8 cellular contexts compared by ENCODE assay signal in the genomic region with DNA sequence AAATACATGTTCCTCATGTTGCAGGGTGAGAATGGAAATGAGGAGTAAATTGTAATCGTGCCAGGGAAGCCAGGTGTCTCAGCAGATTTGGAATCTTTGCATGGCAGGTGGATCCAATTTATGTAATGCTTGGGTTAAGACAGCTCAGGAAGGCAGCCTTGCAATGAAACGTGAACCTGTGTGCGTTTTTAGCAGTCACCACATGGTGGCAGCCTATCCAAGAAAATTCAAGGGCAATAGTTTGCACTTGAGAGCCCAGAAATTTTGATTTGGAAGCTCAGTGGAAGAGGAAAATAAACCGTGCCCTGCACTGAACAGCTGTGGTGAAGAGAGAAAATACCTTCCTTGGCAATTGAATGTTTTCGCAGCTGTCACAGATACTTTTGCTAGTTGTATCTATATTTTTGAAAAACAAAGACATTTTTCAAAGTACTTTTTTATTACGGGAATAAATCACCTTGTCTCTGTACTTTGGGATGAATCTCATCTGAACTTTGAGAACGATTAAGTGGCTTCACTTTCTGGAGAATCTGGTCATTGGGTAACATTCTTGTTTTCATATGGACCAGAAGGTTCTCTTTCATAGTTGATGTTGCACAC. TPM values are rescaled to one million over a fixed set of nuclear protein-coding genes. Genes with fewer than 3 reads are reported as not detected.
DNase-seq lines count a peak whose midpoint lies in the region; ATAC-seq and TF ChIP-seq lines count a peak whose summit lies in the region.

No MANE protein-coding gene starts in this region.

- TF ChIP-seq CTCF in lower leg skin (IDR thresholded peaks at IDR 0.05), result peak in 1 of 3 donors; percentile 34

- intact Hi-C loops in lower leg skin (cut with DNase I; ENCODE audit: low total_unique reads), result no loop called here

- H3K4me3 ChIP-seq in lower leg skin (ENCODE audit: low read depth, poor library complexity, severe bottlenecking), result no peak overlapping the region

- WGBS in lower leg skin, 2 donors, result 13 to 14% methylated on average over 7 of the region's 7 CpGs

- DNase-seq in ELF-1 (ENCODE audit: low read depth, low spot score), result peak; percentile 76
- DNase-seq in NCI-H2227 treated with DMSO at 0.1 percent for 48 hours (lab: John Stamatoyannopoulos, UW), result peak; percentile 32
- DNase-seq in activated CD4-positive, alpha-beta T cell treated with anti-CD3 and anti-CD28 coated beads for 4 hours, result peak; percentile 29 to 68
- peak; percentile 83 for DNase-seq in dedifferentiated amniotic fluid mesenchymal stem cell (ENCODE audit: extremely low spot score)
- DNase-seq in lower leg skin (ENCODE audit: low spot score in 2 of 2), result peak; percentile 76 to 94
- DNase-seq in stimulated activated CD8-positive, alpha-beta memory T cell treated with anti-CD3 and anti-CD28 coated beads, Interleukin-12 subunit alpha, Interleukin-12 subunit beta, amount 100 ng/mL, for 1 hour (ENCODE audit: low read depth), result peak; percentile 38

- ATAC-seq in HG02852 (IDR thresholded peaks at IDR 0.05; ENCODE audit: unreplicated experiment) (peak; percentile 42), HG03565 (IDR thresholded peaks at IDR 0.05; ENCODE audit: unreplicated experiment) (no peak)

- no peak for TF ChIP-seq POLR2A in lower leg skin (IDR thresholded peaks at IDR 0.05)

RNA-seq across cellular contexts. Expression of a gene that starts 26.5 kb away (rescaled TPM):
- total RNA-seq in lower leg skin, result 1 to 10 TPM; 2.1 to 7.1 (median 4.4) TPM

Comparison
In these comparisons a context has a peak if more than half of its experiments do, and no peak if none do; other contexts are left out.
1. DNase-seq: peak in every context shown above with its lines; median percentile 85 in lower leg skin; 83 in dedifferentiated amniotic fluid mesenchymal stem cell; 76 in ELF-1; 48 in activated CD4-positive, alpha-beta T cell treated with anti-CD3 and anti-CD28 coated beads for 4 hours; 38 in stimulated activated CD8-positive, alpha-beta memory T cell treated with anti-CD3 and anti-CD28 coated beads, Interleukin-12 subunit alpha, Interleukin-12 subunit beta, amount 100 ng/mL, for 1 hour; 32 in NCI-H2227 treated with DMSO at 0.1 percent for 48 hours.